Comparison of ENCODE assay signal across 1 cellular context in genomic region chr6:8499540-8499939, GRCh38.
TF ChIP-seq lines count a peak whose summit lies in the region.

No MANE protein-coding gene starts in this region.

TF ChIP-seq in HepG2, 621 proteins besides CTCF, POLR2A, EP300 and RAD21:
- TF ChIP-seq RERE (CRISPR knock-in tag; IDR thresholded peaks at IDR 0.05; ENCODE audit: low read depth) (no peak), SMC3 (IDR thresholded peaks at IDR 0.05; ENCODE audit: low read length) (peak; percentile 32; the same call in 1 of the 2 replicates), STAG1 (CRISPR knock-in tag; IDR thresholded peaks at IDR 0.05) (peak; percentile 69)
